11 cellular contexts compared by ENCODE assay signal in genomic region chr10:88820990-88821389, GRCh38. TPM values are rescaled to one million over a fixed set of nuclear protein-coding genes. Genes with fewer than 3 reads are reported as not detected.
DNase-seq lines count a peak whose midpoint lies in the region; ATAC-seq lines count a peak whose summit lies in the region.
"Had no signal": no experiment of that assay in that cellular context is flagged by ENCODE, and none has a peak within 500 bp of the region (broad histone marks: within the 10 kb centered on the region; RNA-seq: fewer than 3 reads in every experiment).

No MANE protein-coding gene starts in this region.

- DNase-seq in ELR (ENCODE audit: low read depth) (peak; percentile 12), M059J (ENCODE audit: low read depth) (peak; percentile 67), cerebellar cortex (ENCODE audit: low spot score) (peak; percentile 26), middle frontal gyrus (ENCODE audit: extremely low spot score, low spot score) (peak; percentile 43), COR-L47 (lab: John Stamatoyannopoulos, UW) (no peak)
- DNase-seq: amygdala, DMS79 had no signal

- ATAC-seq in HG03571 (IDR thresholded peaks at IDR 0.05; ENCODE audit: unreplicated experiment) (no peak), GM18517 (IDR thresholded peaks at IDR 0.05; ENCODE audit: unreplicated experiment) (no peak)
- ATAC-seq: Right ventricle myocardium inferior had no signal

RNA-seq across cellular contexts. Expression of gene LIPM, which starts 18.5 kb away (rescaled TPM):
- not detected in 2 replicates for total RNA-seq in M059J (2014; rRNA removed; shearing (Covaris generic))
- total RNA-seq: Right ventricle myocardium inferior, subcutaneous adipose tissue had no signal

RNA-seq across cellular contexts. Expression of gene ANKRD22, which starts 30.7 kb away (rescaled TPM):
- total RNA-seq in M059J (2014; rRNA removed; shearing (Covaris generic)), result not detected in 2 replicates
- total RNA-seq: Right ventricle myocardium inferior had no signal

RNA-seq across cellular contexts. Expression of gene STAMBPL1, which starts 59.1 kb away (rescaled TPM):
- 18.2 and 22.8 TPM in 2 replicates for total RNA-seq in M059J (2014; rRNA removed; shearing (Covaris generic))
